Comparison of ENCODE assay signal across 21 cellular contexts in genomic region chr3:23583980-23584736, GRCh38.
A peak's percentile ranks its signal among the peaks of the same experiment; 100 is the strongest.
DNase-seq lines count a peak whose midpoint lies in the region; ATAC-seq, FAIRE-seq and TF ChIP-seq lines count a peak whose summit lies in the region.
"Had no signal": no experiment of that assay in that cellular context is flagged by ENCODE, and none has a peak within 500 bp of the region (broad histone marks: within the 10 kb centered on the region; RNA-seq: fewer than 3 reads in every experiment).

No MANE protein-coding gene starts in this region.

- no peaks in the 10 kb centered on the region for H3K9me3 ChIP-seq in K562 (replicated peaks; ENCODE audit: control insufficient read depth, insufficient read depth, low read depth, low read length)
- H3K9me3 ChIP-seq in Caco-2 = no peaks in the 10 kb centered on the region; the same call in 1 of the 2 replicates

- H3K36me3 Mint-ChIP-seq in Caco-2 (ENCODE audit: insufficient read depth, unreplicated experiment) = no peaks in the 10 kb centered on the region
- H3K36me3 Mint-ChIP-seq: CD4-positive, CD25-positive, alpha-beta regulatory T cell; CD8-positive, alpha-beta T cell had no signal

- no peaks in the 10 kb centered on the region for H3K9me1 ChIP-seq in K562 (ENCODE audit: control insufficient read depth, insufficient read depth, low read length)

- H3K9me3 Mint-ChIP-seq in Caco-2 (ENCODE audit: unreplicated experiment) = peaks cover 12% of the 10 kb centered on the region
- H3K9me3 Mint-ChIP-seq: CD4-positive, CD25-positive, alpha-beta regulatory T cell; CD8-positive, alpha-beta T cell; HFFc6 had no signal

- H3K9ac ChIP-seq in K562 (ENCODE audit: insufficient read depth in 1 of 2, low read depth in 2 of 2, low read length in 2 of 2) = no peak overlapping the region
- H3K9ac ChIP-seq: BLaER1, GM23248 had no signal

- H3K4me3 Mint-ChIP-seq in Caco-2 (ENCODE audit: unreplicated experiment) = no peak overlapping the region
- H3K4me3 Mint-ChIP-seq: B cell; CD4-positive, CD25-positive, alpha-beta regulatory T cell; CD8-positive, alpha-beta T cell; H9; HFFc6 had no signal

- H3K27ac Mint-ChIP-seq in Caco-2 (ENCODE audit: unreplicated experiment) = no peak overlapping the region
- H3K27ac Mint-ChIP-seq: B cell; CD4-positive, CD25-positive, alpha-beta regulatory T cell; CD8-positive, alpha-beta T cell; HFFc6 had no signal

- H2AFZ ChIP-seq in K562 (ENCODE audit: low read depth, low read length) = no peak overlapping the region
- H2AFZ ChIP-seq: GM23248 had no signal

- H3K36me3 ChIP-seq in K562 (ENCODE audit: control insufficient read depth, insufficient read depth, low read length) (no peaks in the 10 kb centered on the region), Caco-2 (ENCODE audit: control insufficient read depth, insufficient read depth, low read length) (no peaks in the 10 kb centered on the region)
- H3K36me3 ChIP-seq: BLaER1 had no signal

- TF ChIP-seq RAD21 in K562 (CRISPR knock-in tag; conservative IDR thresholded peaks at IDR 0.05 in 1 of 2, IDR thresholded peaks at IDR 0.05 in 1 of 2) = no peak

- H3K4me1 ChIP-seq in K562 (replicated peaks in 1 of 2; ENCODE audit: control insufficient read depth in 2 of 2, insufficient read depth in 2 of 2, low read length in 2 of 2) (no peaks in the 10 kb centered on the region), Caco-2 (no peaks in the 10 kb centered on the region)
- H3K4me1 ChIP-seq: BLaER1 had no signal

- TF ChIP-seq EP300 in K562 (IDR thresholded peaks at IDR 0.05; ENCODE audit: low read length) = no peak

- in situ Hi-C loops in K562 (cut with MboI) = no loop called here

- BruUV-seq in K562 (replicated peaks; lab: Mats Ljungman, UMichigan) (no TSS peak), Caco-2 (replicated peaks; lab: Mats Ljungman, UMichigan) (no TSS peak)

- no peak overlapping the region for H3K27ac ChIP-seq in K562 (ENCODE audit: extremely low read depth, low read depth, low read length)
- H3K27ac ChIP-seq: BLaER1, C4-2B, GM23248 had no signal

- CTCF ChIA-PET in K562 (lab: Yijun Ruan, JAX; ENCODE audit: low intra/inter-chr PET ratio) = no interaction called here
- CTCF ChIA-PET in Caco-2 (lab: Charles Lee) = interaction anchor here (0.6 kb wide), 1 partner anchor 99 kb away, joined by 7 read pairs; no protein-coding TSS in a partner anchor

- no peak for ATAC-seq in K562
- no peak for ATAC-seq in GM18520 (IDR thresholded peaks at IDR 0.05; ENCODE audit: unreplicated experiment)
- ATAC-seq: CD8-positive, alpha-beta T cell; HCT116 had no signal

- intact Hi-C loops in K562 (cut with micrococcal nuclease) = no loop called here
- intact Hi-C loops in Caco-2 (cut with micrococcal nuclease; ENCODE audit: unreplicated experiment) = no loop called here

- no peaks in the 10 kb centered on the region for H3K27me3 Mint-ChIP-seq in Caco-2 (ENCODE audit: insufficient read depth, unreplicated experiment)
- H3K27me3 Mint-ChIP-seq: B cell; CD4-positive, CD25-positive, alpha-beta regulatory T cell had no signal

- WGBS in K562 (ENCODE audit: insufficient coverage, low coverage, missing lambda C conversion rate) = 2% methylated on average over 10 of the region's 10 CpGs

- POLR2A ChIA-PET in K562 (lab: Yijun Ruan, JAX) = no interaction called here
- POLR2A ChIA-PET in Caco-2 (lab: Charles Lee) = no interaction called here

- no peak for DNase-seq in GM18507 (ENCODE audit: extremely low spot score, insufficient read length, low read depth)
- DNase-seq in HTR-8/SVneo (ENCODE audit: insufficient read length, low spot score) = no peak
- DNase-seq in K562 (ENCODE audit: extremely low read depth in 1 of 4, low spot score in 3 of 4) = no peak
- no peak for DNase-seq in Caco-2
- DNase-seq in COR-L47 (lab: John Stamatoyannopoulos, UW) = no peak
- DNase-seq: Calu3; CD4-positive, CD25-positive, alpha-beta regulatory T cell; CD8-positive, alpha-beta T cell; DMS53; DMS79 treated with DMSO at 0.1 percent for 48 hours; GF-D8; GM23248; H9; HFFc6 had no signal

- H4K20me1 ChIP-seq in K562 (replicated peaks; ENCODE audit: control insufficient read depth, insufficient read depth, low read length) = no peaks in the 10 kb centered on the region
- H4K20me1 ChIP-seq: BLaER1 had no signal

- peak; percentile 5 for FAIRE-seq in GM18507 (lab: Jason Lieb, UNC)
- FAIRE-seq in HTR-8/SVneo (lab: Jason Lieb, UNC) = peak; percentile 28
- no peak for FAIRE-seq in K562 (lab: Jason Lieb, UNC)
- FAIRE-seq: GM12891, GM19239 had no signal

- TF ChIP-seq CTCF in K562 (IDR thresholded peaks at IDR 0.05 in 2 of 3, conservative IDR thresholded peaks at IDR 0.05 in 1 of 3; ENCODE audit: insufficient read depth in 2 of 3, low read depth in 1 of 3, low read length in 3 of 3) (no peak), Caco-2 (IDR thresholded peaks at IDR 0.05; ENCODE audit: insufficient read depth in 1 of 2, low read depth in 1 of 2, low read length in 1 of 2, severe bottlenecking in 1 of 2, unreplicated experiment in 1 of 2) (no peak)

- H3K27me3 ChIP-seq in K562 (ENCODE audit: control insufficient read depth in 2 of 2, insufficient read depth in 2 of 2, low read length in 2 of 2) = no peaks in the 10 kb centered on the region
- H3K27me3 ChIP-seq in Caco-2 (replicated peaks; ENCODE audit: control insufficient read depth, insufficient read depth, low read length) = no peaks in the 10 kb centered on the region
- H3K27me3 ChIP-seq: BLaER1 had no signal

- no peak for TF ChIP-seq POLR2A in K562 (conservative IDR thresholded peaks at IDR 0.05)

- H3K4me3 ChIP-seq in K562 = no peak overlapping the region
- no peak overlapping the region for H3K4me3 ChIP-seq in Caco-2 (ENCODE audit: low read depth, low read length)
- H3K4me3 ChIP-seq: BLaER1, GM23248 had no signal

- no peak overlapping the region for H3K4me2 ChIP-seq in K562 (ENCODE audit: insufficient read depth, low read length)
- H3K4me2 ChIP-seq: BLaER1 had no signal

- H3K79me2 ChIP-seq in K562 (ENCODE audit: control insufficient read depth, insufficient read depth, low read length) = no peaks in the 10 kb centered on the region

- H3K4me1 Mint-ChIP-seq in Caco-2 (ENCODE audit: low read depth, unreplicated experiment) = peaks cover 13% of the 10 kb centered on the region
- H3K4me1 Mint-ChIP-seq: CD4-positive, CD25-positive, alpha-beta regulatory T cell had no signal

TF ChIP-seq in K562, 482 proteins besides CTCF, POLR2A, EP300 and RAD21:
- TF ChIP-seq CEBPG (CRISPR knock-in tag; IDR thresholded peaks at IDR 0.05) (no peak), CEBPG (tag; conservative IDR thresholded peaks at IDR 0.05 in 1 of 2, IDR thresholded peaks at IDR 0.05 in 1 of 2) (peak; percentile 19 to 93; a peak in 2 of 4 replicates), CEBPB (tag; IDR thresholded peaks at IDR 0.05) (peak; percentile 77), SNIP1 (IDR thresholded peaks at IDR 0.05; ENCODE audit: low read depth) (no peak), TFE3 (CRISPR knock-in tag; IDR thresholded peaks at IDR 0.05) (peak; percentile 66), MYNN (IDR thresholded peaks at IDR 0.05) (no peak), MYNN (CRISPR knock-in tag; IDR thresholded peaks at IDR 0.05) (no peak)
